In genomic region chr6:52284460-52285173, GRCh38 we compare ENCODE assay signal across 8 cellular contexts. TPM values are rescaled to one million over a fixed set of nuclear protein-coding genes. Genes with fewer than 3 reads are reported as not detected.
DNase-seq lines count a peak whose midpoint lies in the region; ATAC-seq, FAIRE-seq and TF ChIP-seq lines count a peak whose summit lies in the region.

Gene MCM3, minus strand, starts transcription at chr6:52284742. Its CDS starts 68 bp downstream, at chr6:52284674.

- ATAC-seq in GM19035 (IDR thresholded peaks at IDR 0.05; ENCODE audit: unreplicated experiment) (peak; percentile 98), HG03354 (IDR thresholded peaks at IDR 0.05; ENCODE audit: poor library complexity, severe bottlenecking, unreplicated experiment) (peak; percentile 98)
- peak; percentile 98 for ATAC-seq in activated CD4-positive, CD25-positive, alpha-beta regulatory T cell treated with anti-CD3 and anti-CD28 coated beads, Interleukin-2, amount 50 U/mL, for 24 hours

- no peaks in the 10 kb centered on the region for H3K9me3 ChIP-seq in keratinocyte (ENCODE audit: control insufficient read depth, low read depth, low read length)

- peaks cover 27% of the 10 kb centered on the region for H3K79me2 ChIP-seq in keratinocyte (ENCODE audit: control insufficient read depth, insufficient read depth, low read length)

- FAIRE-seq in keratinocyte (lab: Jason Lieb, UNC), result peak; percentile 88

- H3K36me3 ChIP-seq in keratinocyte (ENCODE audit: control insufficient read depth in 2 of 2, extremely low read depth in 1 of 2, insufficient read depth in 2 of 2, low read length in 2 of 2), result peaks cover 4 to 11% of the 10 kb centered on the region in 2 experiments

- H3K9me1 ChIP-seq in keratinocyte (ENCODE audit: control insufficient read depth, extremely low read depth, insufficient read depth, low read length), result no peaks in the 10 kb centered on the region

- TF ChIP-seq CTCF in AG09319 (IDR thresholded peaks at IDR 0.05; ENCODE audit: low read depth, low read length), result peak; percentile 1; the same call in 1 of the 2 replicates
- no peak for TF ChIP-seq CTCF in keratinocyte (optimal IDR thresholded peaks at IDR 0.05 in 1 of 3, IDR thresholded peaks at IDR 0.05 in 1 of 3, conservative IDR thresholded peaks at IDR 0.05 in 1 of 3; ENCODE audit: extremely low read depth in 1 of 3, insufficient read depth in 2 of 3, low read length in 3 of 3)

- peak; percentile 97 for DNase-seq in AG09319 (ENCODE audit: extremely low read depth, low read depth)
- peak; percentile 99 for DNase-seq in NCI-H446 treated with DMSO at 0.1 percent for 48 hours (lab: John Stamatoyannopoulos, UW)
- DNase-seq in cerebellum (ENCODE audit: low spot score), result peak; percentile 96
- peak; percentile 92 for DNase-seq in keratinocyte (ENCODE audit: low read depth, low spot score)
- peak; percentile 80 to 91 for DNase-seq in stimulated activated CD4-positive, alpha-beta T cell treated with anti-CD3 and anti-CD28 coated beads, Interleukin-15, amount 100 ng/mL, for 1 hour (ENCODE audit: low read depth in 1 of 2, low spot score in 1 of 2)

- peak within 1 kb of the TSS; percentile 88 for H3K9ac ChIP-seq in keratinocyte (ENCODE audit: control insufficient read depth, extremely low read depth, insufficient read depth, low read length)

- H4K20me1 ChIP-seq in keratinocyte (ENCODE audit: control insufficient read depth, extremely low read depth, insufficient read depth, low read length), result no peaks in the 10 kb centered on the region

- peaks cover 10% of the 10 kb centered on the region for H3K4me1 ChIP-seq in keratinocyte (ENCODE audit: control insufficient read depth, extremely low read depth, insufficient read depth, low read length)

- peak within 1 kb of the TSS; percentile 69 for H3K4me2 ChIP-seq in keratinocyte (ENCODE audit: control insufficient read depth, extremely low read depth, insufficient read depth, low read depth, low read length)

- H3K4me3 ChIP-seq in keratinocyte (ENCODE audit: control insufficient read depth in 2 of 3, extremely low read depth in 1 of 3, insufficient read depth in 2 of 3, low read depth in 1 of 3, low read length in 3 of 3), result peak within 1 kb of the TSS; percentile 71 to 95 (median 92)

- dilution Hi-C loops in keratinocyte (cut with MboI; ENCODE audit: extremely low pct_ligation_motif_present, low sequenced_read_pairs), result no loop called here

- peak within 1 kb of the TSS; percentile 92 for H2AFZ ChIP-seq in keratinocyte (ENCODE audit: control insufficient read depth, low read length)

- H3K27ac ChIP-seq in keratinocyte (ENCODE audit: control insufficient read depth, insufficient read depth, low read length), result peak within 1 kb of the TSS; percentile 73

- no peaks in the 10 kb centered on the region for H3K27me3 ChIP-seq in keratinocyte (ENCODE audit: control insufficient read depth, extremely low read depth, insufficient read depth, low read length)

RNA-seq across cellular contexts. Expression of gene MCM3, which starts in this region (rescaled TPM):
- 27.2 TPM for total RNA-seq in cerebellum
- polyA plus RNA-seq in keratinocyte, result 30.1 to 70.5 TPM (median 60.9 TPM) in 3 replicates
- polyA plus RNA-seq in keratinocyte (2011; ENCODE audit: low read depth), result 16.9 TPM
- polyA plus RNA-seq in keratinocyte (2011; cell fraction: cytosol; rRNA removed), result 29.7 and 32.3 TPM in 2 replicates
- 47.7 and 50.8 TPM in 2 replicates for polyA plus RNA-seq in keratinocyte (2011; cell fraction: nucleus; rRNA removed)
- polyA plus RNA-seq in keratinocyte (2012; ENCODE audit: low replicate concordance), result 8.6 and 46.4 TPM in 2 replicates
- polyA minus RNA-seq in keratinocyte, result 37.4 to 71.2 TPM (median 64.5 TPM) in 3 replicates
- 26.1 TPM for polyA minus RNA-seq in keratinocyte (2011; cell fraction: cytosol; rRNA and poly(A)+ RNA removed)
- polyA minus RNA-seq in keratinocyte (2011; cell fraction: nucleus; rRNA and poly(A)+ RNA removed), result 22.8 and 33.5 TPM in 2 replicates

Comparison
In these comparisons a context has a peak if more than half of its experiments do, and no peak if none do; other contexts are left out.
1. Peak in every context shown above with its lines: DNase-seq, ATAC-seq, H3K4me3 ChIP-seq and H3K27ac ChIP-seq.